Comparison of ENCODE assay signal across 10 cellular contexts in genomic region chr12:118102609-118103008, GRCh38. TPM values are rescaled to one million over a fixed set of nuclear protein-coding genes. Genes with fewer than 3 reads are reported as not detected.
DNase-seq lines count a peak whose midpoint lies in the region; ATAC-seq and TF ChIP-seq lines count a peak whose summit lies in the region.
"Had no signal": no experiment of that assay in that cellular context is flagged by ENCODE, and none has a peak within 500 bp of the region (broad histone marks: within the 10 kb centered on the region; RNA-seq: fewer than 3 reads in every experiment).

No MANE protein-coding gene starts in this region.

- no peak for TF ChIP-seq POLR2A in tibial nerve (IDR thresholded peaks at IDR 0.05)

- H3K27ac ChIP-seq in tibial nerve = peak overlapping the region in 2 of 4 donors; percentile 84 to 86

- no peaks in the 10 kb centered on the region for H3K36me3 Mint-ChIP-seq in activated T-cell treated with anti-CD3 and anti-CD28 coated beads, Interleukin-2, amount 50 U/mL, for 4 hours (ENCODE audit: insufficient read depth)
- H3K36me3 Mint-ChIP-seq in activated naive CD8-positive, alpha-beta T cell treated with anti-CD3 and anti-CD28 coated beads for 36 hours = no peaks in the 10 kb centered on the region

- TF ChIP-seq CTCF in kidney epithelial cell (IDR thresholded peaks at IDR 0.05; ENCODE audit: insufficient read depth, low read length, poor library complexity, severe bottlenecking) (no peak), tibial nerve (IDR thresholded peaks at IDR 0.05) (no peak)

- H3K4me3 ChIP-seq in kidney epithelial cell (ENCODE audit: low read depth, low read length) (peak overlapping the region; percentile 67), tibial nerve (peak overlapping the region; percentile 65 to 87 (median 75))

- 31 to 34% methylated on average over 5 of the region's 5 CpGs for WGBS in tibial nerve, 2 donors

- H3K27me3 ChIP-seq in kidney epithelial cell (ENCODE audit: control insufficient read depth, insufficient read depth, low read length) (no peaks in the 10 kb centered on the region), tibial nerve (no peaks in the 10 kb centered on the region)

- peak overlapping the region; percentile 85 for H3K4me3 Mint-ChIP-seq in activated T-cell treated with anti-CD3 and anti-CD28 coated beads, Interleukin-2, amount 50 U/mL, for 4 hours
- H3K4me3 Mint-ChIP-seq in activated naive CD8-positive, alpha-beta T cell treated with anti-CD3 and anti-CD28 coated beads for 36 hours = peak overlapping the region; percentile 82

- H3K27me3 Mint-ChIP-seq in activated T-cell treated with anti-CD3 and anti-CD28 coated beads, Interleukin-2, amount 50 U/mL, for 4 hours (ENCODE audit: low read depth) = peaks cover 26% of the 10 kb centered on the region
- H3K27me3 Mint-ChIP-seq in activated naive CD8-positive, alpha-beta T cell treated with anti-CD3 and anti-CD28 coated beads for 36 hours = peaks cover 27% of the 10 kb centered on the region

- H3K9me3 Mint-ChIP-seq in activated T-cell treated with anti-CD3 and anti-CD28 coated beads, Interleukin-2, amount 50 U/mL, for 4 hours = no peaks in the 10 kb centered on the region
- H3K9me3 Mint-ChIP-seq in activated naive CD8-positive, alpha-beta T cell treated with anti-CD3 and anti-CD28 coated beads for 36 hours = no peaks in the 10 kb centered on the region

- no peaks in the 10 kb centered on the region for H3K9me3 ChIP-seq in tibial nerve

- H3K36me3 ChIP-seq in kidney epithelial cell (ENCODE audit: control insufficient read depth, insufficient read depth, low read length) = no peaks in the 10 kb centered on the region
- H3K36me3 ChIP-seq in tibial nerve = no peaks in the 10 kb centered on the region

- no peak for TF ChIP-seq EP300 in tibial nerve (IDR thresholded peaks at IDR 0.05)

- no peak for ATAC-seq in activated T-cell treated with anti-CD3 and anti-CD28 coated beads, Interleukin-2, amount 50 U/mL, for 4 hours
- ATAC-seq in HG03025 (IDR thresholded peaks at IDR 0.05; ENCODE audit: low FRiP score, unreplicated experiment) = no peak
- no peak for ATAC-seq in GM18907 (IDR thresholded peaks at IDR 0.05; ENCODE audit: unreplicated experiment)

- H3K4me1 ChIP-seq in tibial nerve = peaks cover 0 to 16% (median 4%) of the 10 kb centered on the region in 4 donors

- DNase-seq in activated T-cell treated with anti-CD3 and anti-CD28 coated beads, Interleukin-2, amount 50 U/mL, for 4 hours = no peak
- no peak for DNase-seq in activated T-cell treated with anti-CD3 and anti-CD28 coated beads, Interleukin-2, amount 50 U/mL, for 48 hours
- DNase-seq in activated naive CD8-positive, alpha-beta T cell treated with anti-CD3 and anti-CD28 coated beads for 36 hours = no peak
- no peak for DNase-seq in kidney epithelial cell (ENCODE audit: low read depth)
- no peak for DNase-seq in tibial nerve (ENCODE audit: low spot score in 2 of 2)
- no peak for DNase-seq in NCI-H82 treated with DMSO at 0.1 percent for 48 hours (lab: John Stamatoyannopoulos, UW; ENCODE audit: unreplicated experiment)
- DNase-seq: foreskin melanocyte, RPMI8226 had no signal

- peaks cover 8% of the 10 kb centered on the region for H3K4me1 Mint-ChIP-seq in activated T-cell treated with anti-CD3 and anti-CD28 coated beads, Interleukin-2, amount 50 U/mL, for 4 hours (ENCODE audit: low read depth)
- peaks cover 6% of the 10 kb centered on the region for H3K4me1 Mint-ChIP-seq in activated naive CD8-positive, alpha-beta T cell treated with anti-CD3 and anti-CD28 coated beads for 36 hours

- no peak overlapping the region for H3K27ac Mint-ChIP-seq in activated naive CD8-positive, alpha-beta T cell treated with anti-CD3 and anti-CD28 coated beads for 36 hours

RNA-seq across cellular contexts. Expression of gene VSIG10, which starts 1.2 kb away (rescaled TPM):
- total RNA-seq in activated T-cell treated with anti-CD3 and anti-CD28 coated beads, Interleukin-2, amount 50 U/mL, for 4 hours = 1 to 10 TPM; 3.6 to 4.3 (median 3.6) TPM
- total RNA-seq in activated naive CD8-positive, alpha-beta T cell treated with anti-CD3 and anti-CD28 coated beads for 36 hours = 1 to 10 TPM; 5.9 TPM
- total RNA-seq in kidney epithelial cell (14.4 and 22.0 TPM in 2 replicates), tibial nerve (10 to 100 TPM; 26.8 to 53.1 (median 34.0) TPM)

RNA-seq across cellular contexts. Expression of gene PEBP1, which starts 33.3 kb away (rescaled TPM):
- 100 to 1,000 TPM; 144 to 194 (median 166) TPM for total RNA-seq in activated T-cell treated with anti-CD3 and anti-CD28 coated beads, Interleukin-2, amount 50 U/mL, for 4 hours
- 100 to 1,000 TPM; 147 to 149 TPM for total RNA-seq in activated naive CD8-positive, alpha-beta T cell treated with anti-CD3 and anti-CD28 coated beads for 36 hours
- total RNA-seq in kidney epithelial cell (301 and 331 TPM in 2 replicates), tibial nerve (100 to 1,000 TPM; 380 to 704 (median 496) TPM)

RNA-seq across cellular contexts. Expression of gene WSB2, which starts 41.6 kb away (rescaled TPM):
- total RNA-seq in activated T-cell treated with anti-CD3 and anti-CD28 coated beads, Interleukin-2, amount 50 U/mL, for 4 hours = 10 to 100 TPM; 48.1 to 67.7 (median 52.0) TPM
- total RNA-seq in activated naive CD8-positive, alpha-beta T cell treated with anti-CD3 and anti-CD28 coated beads for 36 hours = 10 to 100 TPM; 37.7 to 41.6 TPM
- total RNA-seq in kidney epithelial cell = 81.1 and 92.6 TPM in 2 replicates
- 10 to 100 TPM; 39.8 to 66.9 (median 48.0) TPM for total RNA-seq in tibial nerve
